12 cellular contexts compared by ENCODE assay signal in genomic region chr13:44396963-44397580, GRCh38. TPM values are rescaled to one million over a fixed set of nuclear protein-coding genes. Genes with fewer than 3 reads are reported as not detected.
DNase-seq lines count a peak whose midpoint lies in the region; TF ChIP-seq lines count a peak whose summit lies in the region.
"Had no signal": no experiment of that assay in that cellular context is flagged by ENCODE, and none has a peak within 500 bp of the region (broad histone marks: within the 10 kb centered on the region; RNA-seq: fewer than 3 reads in every experiment).

No MANE protein-coding gene starts in this region.

- H3K4me1 ChIP-seq in breast epithelium (peaks cover 0 to 2% of the 10 kb centered on the region in 2 donors), cardiac muscle cell (ENCODE audit: low read depth) (peaks cover 68% of the 10 kb centered on the region), neural progenitor cell (peaks cover 31% of the 10 kb centered on the region), MM.1S (ENCODE audit: low read length) (no peaks in the 10 kb centered on the region)

- H3K4me2 ChIP-seq in neural progenitor cell (peak overlapping the region; percentile 46), MM.1S (ENCODE audit: low read depth, low read length) (no peak overlapping the region)

- H3K27me3 Mint-ChIP-seq in MCF 10A (ENCODE audit: insufficient read depth, unreplicated experiment): no peaks in the 10 kb centered on the region
- H3K27me3 Mint-ChIP-seq in neural progenitor cell (ENCODE audit: insufficient read depth, low read depth): peaks cover 10% of the 10 kb centered on the region

- no peak for TF ChIP-seq POLR2A in breast epithelium (IDR thresholded peaks at IDR 0.05)

- no peak overlapping the region for H3K27ac Mint-ChIP-seq in MCF 10A (ENCODE audit: low read depth, unreplicated experiment)
- H3K27ac Mint-ChIP-seq in neural progenitor cell: peak overlapping the region; percentile 96
- H3K27ac Mint-ChIP-seq: activated naive CD4-positive, alpha-beta T cell treated with anti-CD3 and anti-CD28 coated beads for 36 hours; T-helper 2 cell treated with Interferon-gamma antibody and Interleukin-4, amounts not matched to agents 5 μg/mL and 100 μg/mL, for 36 hours had no signal

- no peaks in the 10 kb centered on the region for H3K9me2 ChIP-seq in MM.1S (replicated peaks; ENCODE audit: insufficient read depth, low read length)

- peaks cover 22% of the 10 kb centered on the region for H3F3A ChIP-seq in neural progenitor cell (ENCODE audit: low read depth)
- H3F3A ChIP-seq in MM.1S (ENCODE audit: insufficient read depth, low read length): no peaks in the 10 kb centered on the region

- H3K4me3 Mint-ChIP-seq in MCF 10A (ENCODE audit: unreplicated experiment) (no peak overlapping the region), neural progenitor cell (peak overlapping the region; percentile 67)
- H3K4me3 Mint-ChIP-seq: activated naive CD4-positive, alpha-beta T cell treated with anti-CD3 and anti-CD28 coated beads for 36 hours; T-helper 2 cell treated with Interferon-gamma antibody and Interleukin-4, amounts not matched to agents 5 μg/mL and 100 μg/mL, for 36 hours had no signal

- POLR2A ChIA-PET in MCF 10A (lab: Yijun Ruan, JAX): interaction anchor here (1.0 kb wide), 1 partner anchor 223 kb away, joined by 3 read pairs; no protein-coding TSS in a partner anchor

- intact Hi-C loops in breast epithelium (cut with DNase I; ENCODE audit: low total_unique reads) (no loop called here), MCF 10A (cut with micrococcal nuclease) (no loop called here)

- TF ChIP-seq CTCF in breast epithelium (IDR thresholded peaks at IDR 0.05) (no peak), MCF 10A (IDR thresholded peaks at IDR 0.05; ENCODE audit: unreplicated experiment) (no peak), cardiac muscle cell (IDR thresholded peaks at IDR 0.05; ENCODE audit: low read depth, low read length) (no peak), neural progenitor cell (IDR thresholded peaks at IDR 0.05) (no peak), MM.1S (IDR thresholded peaks at IDR 0.05; ENCODE audit: low read length) (no peak)

- H3K27me3 ChIP-seq in breast epithelium (no peaks in the 10 kb centered on the region), cardiac muscle cell (no peaks in the 10 kb centered on the region), neural progenitor cell (no peaks in the 10 kb centered on the region), MM.1S (replicated peaks; ENCODE audit: insufficient read depth, low read length) (no peaks in the 10 kb centered on the region)

- H3K9me3 Mint-ChIP-seq in MCF 10A (ENCODE audit: unreplicated experiment) (no peaks in the 10 kb centered on the region), neural progenitor cell (no peaks in the 10 kb centered on the region)
- H3K9me3 Mint-ChIP-seq: activated naive CD4-positive, alpha-beta T cell treated with anti-CD3 and anti-CD28 coated beads for 36 hours; T-helper 2 cell treated with Interferon-gamma antibody and Interleukin-4, amounts not matched to agents 5 μg/mL and 100 μg/mL, for 36 hours had no signal

- H3K36me3 ChIP-seq in breast epithelium (no peaks in the 10 kb centered on the region), cardiac muscle cell (no peaks in the 10 kb centered on the region), neural progenitor cell (no peaks in the 10 kb centered on the region), MM.1S (replicated peaks; ENCODE audit: insufficient read depth, low read length) (no peaks in the 10 kb centered on the region)

- peak overlapping the region; percentile 71 to 86 for H3K27ac ChIP-seq in breast epithelium
- peak overlapping the region; percentile 99 for H3K27ac ChIP-seq in cardiac muscle cell
- H3K27ac ChIP-seq in neural progenitor cell: peak overlapping the region; percentile 79
- H3K27ac ChIP-seq in MM.1S (ENCODE audit: low read length): no peak overlapping the region

- H3K79me2 ChIP-seq in neural progenitor cell (ENCODE audit: low read depth) (no peaks in the 10 kb centered on the region), MM.1S (ENCODE audit: low read length) (no peaks in the 10 kb centered on the region)

- H3K36me3 Mint-ChIP-seq in MCF 10A (ENCODE audit: insufficient read depth, unreplicated experiment) (no peaks in the 10 kb centered on the region), neural progenitor cell (no peaks in the 10 kb centered on the region)

- no TSS peak for BruUV-seq in MCF 10A (replicated peaks; lab: Mats Ljungman, UMichigan)

- CTCF ChIA-PET in MCF 10A (lab: Yijun Ruan, JAX): interaction anchor here (0.5 to 1.7 kb wide), 2 partner anchors 11 to 14 kb away, joined by 4 to 5 read pairs; no protein-coding TSS in a partner anchor

- H3K4me3 ChIP-seq in breast epithelium (peak overlapping the region in 2 of 3 donors; percentile 14 to 16), cardiac muscle cell (no peak overlapping the region), neural progenitor cell (no peak overlapping the region), MM.1S (ENCODE audit: low read length) (no peak overlapping the region)

- H3K9ac ChIP-seq in neural progenitor cell (no peak overlapping the region), MM.1S (ENCODE audit: low read length) (no peak overlapping the region)

- H4K20me1 ChIP-seq in neural progenitor cell (ENCODE audit: low read depth) (no peaks in the 10 kb centered on the region), MM.1S (ENCODE audit: insufficient read depth, low read length) (no peaks in the 10 kb centered on the region)

- DNase-seq in breast epithelium (ENCODE audit: low spot score in 2 of 2): no peak
- no peak for DNase-seq in MCF 10A (ENCODE audit: unreplicated experiment)
- peak; percentile 86 to 89 for DNase-seq in cardiac muscle cell (ENCODE audit: low read depth in 1 of 2, low spot score in 1 of 2)
- DNase-seq in neural progenitor cell (ENCODE audit: low spot score): peak; percentile 88
- DNase-seq in activated CD4-positive, CD25-positive, alpha-beta regulatory T cell (lab: John Stamatoyannopoulos, UW): no peak
- DNase-seq in MM.1S: no peak
- DNase-seq in activated CD4-positive, alpha-beta T cell treated with anti-CD3 and anti-CD28 coated beads, Interleukin-2, amount 50 U/mL, for 48 hours: no peak
- no peak for DNase-seq in NCI-H510A (lab: John Stamatoyannopoulos, UW)
- DNase-seq: activated naive CD4-positive, alpha-beta T cell treated with anti-CD3 and anti-CD28 coated beads for 36 hours; stimulated activated CD4-positive, alpha-beta T cell treated with anti-CD3 and anti-CD28 coated beads, Interleukin-4, amount 100 ng/mL, for 1 hour had no signal

- H2AFZ ChIP-seq in neural progenitor cell (replicated peaks) (no peak overlapping the region), MM.1S (ENCODE audit: low read length) (no peak overlapping the region)

- H3K9me3 ChIP-seq in breast epithelium (no peaks in the 10 kb centered on the region), cardiac muscle cell (ENCODE audit: low read depth) (no peaks in the 10 kb centered on the region), neural progenitor cell (ENCODE audit: low read depth) (no peaks in the 10 kb centered on the region), MM.1S (replicated peaks; ENCODE audit: insufficient read depth, low read length) (no peaks in the 10 kb centered on the region)

- H3K4me1 Mint-ChIP-seq in MCF 10A (ENCODE audit: insufficient read depth, unreplicated experiment) (peaks cover 11% of the 10 kb centered on the region), neural progenitor cell (peaks cover 88% of the 10 kb centered on the region)

RNA-seq across cellular contexts. Expression of gene SERP2, which starts 23.4 kb away (rescaled TPM):
- total RNA-seq in breast epithelium: 1 to 10 TPM; 2.6 to 6.9 (median 6.4) TPM
- total RNA-seq in MCF 10A (2022): not detected in 2 replicates
- 3.5 and 8.6 TPM in 2 replicates for total RNA-seq in cardiac muscle cell
- 3.5 and 9.0 TPM in 2 replicates for polyA plus RNA-seq in cardiac muscle cell
- 2.5 and 8.1 TPM in 2 replicates for total RNA-seq in neural progenitor cell (ENCODE audit: low replicate concordance)
- total RNA-seq: A172 had no signal

Comparison
In these comparisons a context has a peak if more than half of its experiments do, and no peak if none do; other contexts are left out.
1. DNase-seq: peak in cardiac muscle cell (2 of 2) and neural progenitor cell (single experiment); none in breast epithelium (0 of 2), MCF 10A (single experiment), activated CD4-positive, CD25-positive, alpha-beta regulatory T cell (0 of 4), MM.1S (single experiment), activated CD4-positive, alpha-beta T cell treated with anti-CD3 and anti-CD28 coated beads, Interleukin-2, amount 50 U/mL, for 48 hours (0 of 2) and NCI-H510A (single experiment).
2. H3K4me3 ChIP-seq: peak in breast epithelium (2 of 3); none in cardiac muscle cell (single experiment), neural progenitor cell (single experiment) and MM.1S (single experiment).